ENCODE assay signal across 26 cellular contexts in the genomic region with DNA sequence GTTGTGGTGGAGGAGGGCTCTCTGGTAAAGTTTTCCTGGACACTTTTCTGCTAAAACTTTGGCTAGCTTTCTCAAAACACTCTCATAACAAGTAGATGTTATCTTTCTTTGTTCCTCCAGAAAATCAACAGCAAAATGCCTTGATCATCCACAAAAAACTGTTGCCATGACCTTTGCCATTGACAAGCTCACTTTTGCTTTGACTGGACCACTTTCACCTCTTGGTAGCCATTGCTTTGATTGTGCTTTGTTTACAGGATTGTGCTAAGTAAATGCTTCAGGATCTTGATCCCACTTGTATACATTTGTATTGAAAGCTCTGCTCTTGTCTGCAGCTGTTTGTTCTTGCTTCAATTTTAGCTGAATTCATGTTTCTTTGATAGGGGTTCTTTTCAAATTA.
"Had no signal": no experiment of that assay in that cellular context is flagged by ENCODE, and none has a peak within 500 bp of the region (broad histone marks: within the 10 kb centered on the region; RNA-seq: fewer than 3 reads in every experiment).

No MANE protein-coding gene starts in this region.

- H3K9me3 ChIP-seq: adrenal gland had no signal

- ATAC-seq: activated CD4-positive, CD25-positive, alpha-beta regulatory T cell treated with anti-CD3 and anti-CD28 coated beads, Interleukin-2, amount 50 U/mL, for 24 hours; activated CD8-positive, alpha-beta T cell treated with anti-CD3 and anti-CD28 coated beads for 36 hours; activated T-cell treated with anti-CD3 and anti-CD28 coated beads, Interleukin-2, amount 50 U/mL, for 72 hours; Panc1; Right ventricle myocardium inferior had no signal

- DNase-seq: activated CD4-positive, alpha-beta T cell treated with anti-CD3 and anti-CD28 coated beads for 4 hours; activated CD8-positive, alpha-beta memory T cell treated with anti-CD3 and anti-CD28 coated beads, Interleukin-2, amount 50 U/mL, for 4 hours; activated CD8-positive, alpha-beta T cell treated with anti-CD3 and anti-CD28 coated beads for 36 hours; activated naive CD4-positive, alpha-beta T cell treated with anti-CD3 and anti-CD28 coated beads, Interleukin-2, amount 50 U/mL, for 16 hours; activated naive CD8-positive, alpha-beta T cell treated with anti-CD3 and anti-CD28 coated beads, Interleukin-2, amount 10 ng/mL, durations not matched to agents 7 days and 5 days; activated T-cell treated with anti-CD3 and anti-CD28 coated beads, Interleukin-2, amount 50 U/mL, for 72 hours; adrenal gland; anterior cingulate cortex; caudate nucleus; Kasumi-1; NCI-H1092 treated with DMSO at 0.1 percent for 48 hours; NCI-H1436; NCI-H1694 treated with DMSO at 0.1 percent for 48 hours; NCI-H2029 treated with DMSO at 0.1 percent for 48 hours; NCI-H345; NCI-H510A; NCI-H526 treated with DMSO at 0.1 percent for 48 hours; NCI-H82; OCI-M1; RPMI8226; T-helper 1 cell had no signal

- H3K27me3 ChIP-seq: adrenal gland had no signal

- H3K4me1 ChIP-seq: adrenal gland had no signal

- H3K36me3 ChIP-seq: adrenal gland had no signal

- H3K4me3 ChIP-seq: adrenal gland, SK-N-MC had no signal

- H3K27ac ChIP-seq: adrenal gland, SK-N-MC, VCaP had no signal
